Comparison of ENCODE assay signal across 1 cellular context in the genomic region with DNA sequence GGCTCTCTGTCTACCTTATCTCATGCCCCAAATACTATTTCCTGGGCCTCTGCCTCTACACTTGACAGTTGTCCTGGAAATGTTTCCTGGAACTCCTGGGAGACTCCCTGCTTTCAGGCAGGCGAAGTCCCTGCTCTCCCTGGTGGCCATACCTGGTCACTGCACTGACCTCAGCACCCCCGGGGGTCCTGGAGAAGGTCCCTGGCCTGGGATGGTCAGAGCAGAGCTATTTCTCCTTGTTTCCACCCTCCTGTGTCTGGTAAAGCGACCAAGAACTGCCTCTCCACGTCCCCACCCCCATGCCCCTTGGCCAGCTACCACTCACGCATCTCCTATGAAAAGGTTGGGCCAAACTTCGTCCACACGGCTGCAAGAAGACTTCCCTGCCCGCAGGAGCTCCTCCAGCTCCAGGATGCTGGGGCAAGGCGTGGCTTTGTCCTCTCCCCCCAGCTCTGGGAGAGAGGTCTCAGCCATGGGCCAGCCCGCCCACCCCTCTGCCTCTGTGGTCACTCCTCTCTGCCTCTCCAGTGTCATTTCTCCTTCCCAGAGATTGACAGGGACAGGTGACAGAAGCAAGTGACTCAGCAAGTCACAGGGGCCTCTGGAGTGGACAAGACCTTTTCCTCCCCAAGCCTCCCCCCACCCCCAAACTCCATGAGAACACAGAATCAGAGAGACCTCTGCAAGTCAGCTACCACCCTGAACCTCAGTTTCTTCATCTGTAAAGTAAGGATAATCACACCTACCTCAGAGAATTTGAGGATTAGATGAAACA.
TF ChIP-seq lines count a peak whose summit lies in the region.

No MANE protein-coding gene starts in this region.

TF ChIP-seq in endothelial cell of umbilical vein, 7 proteins besides CTCF, POLR2A, EP300 and RAD21:
- TF ChIP-seq POLR2AphosphoS5 (IDR thresholded peaks at IDR 0.05; ENCODE audit: insufficient read depth, low read depth, low read length) (no peak), JUN (IDR thresholded peaks at IDR 0.05; ENCODE audit: borderline replicate concordance, insufficient read depth, insufficient read length, low read depth) (no peak), EZH2 (IDR thresholded peaks at IDR 0.05; ENCODE audit: borderline replicate concordance, low read depth, low read length, severe bottlenecking) (no peak), FOS (IDR thresholded peaks at IDR 0.05; ENCODE audit: borderline replicate concordance, insufficient read depth, low read length) (no peak), MYC (IDR thresholded peaks at IDR 0.05; ENCODE audit: low read depth, low read length) (no peak), GATA2 (IDR thresholded peaks at IDR 0.05; ENCODE audit: insufficient read depth, insufficient read length, low read depth, low read length) (no peak)
- TF ChIP-seq, protein P1, sequence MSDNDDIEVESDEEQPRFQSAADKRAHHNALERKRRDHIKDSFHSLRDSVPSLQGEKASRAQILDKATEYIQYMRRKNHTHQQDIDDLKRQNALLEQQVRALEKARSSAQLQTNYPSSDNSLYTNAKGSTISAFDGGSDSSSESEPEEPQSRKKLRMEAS (IDR thresholded peaks at IDR 0.05; ENCODE audit: insufficient read depth, insufficient read length) = no peak
TF ChIP-seq in endothelial cell of umbilical vein: peak in this region for 0.
